In the genomic region with DNA sequence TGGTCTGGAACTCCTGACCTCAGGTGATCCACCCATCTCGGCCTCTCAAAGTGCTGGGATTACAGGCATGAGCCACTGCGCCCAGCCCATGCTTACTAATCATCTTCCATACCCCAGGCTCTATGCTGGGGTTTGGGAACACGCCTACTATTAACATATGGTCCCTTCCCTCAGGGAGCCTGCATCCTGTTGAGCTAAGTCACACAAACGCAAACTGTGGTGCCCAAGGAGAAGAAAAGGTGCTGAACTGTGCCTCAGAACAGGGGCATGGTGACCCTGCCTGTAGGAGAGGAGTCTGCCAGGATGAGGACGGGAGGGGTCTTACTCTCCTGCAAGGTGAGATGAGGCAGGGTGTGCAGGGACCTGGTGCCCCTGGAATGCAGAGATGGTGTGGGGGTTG, we compare ENCODE assay signal across 28 cellular contexts. TPM values are rescaled to one million over a fixed set of nuclear protein-coding genes. Genes with fewer than 3 reads are reported as not detected.
DNase-seq lines count a peak whose midpoint lies in the region; ATAC-seq and TF ChIP-seq lines count a peak whose summit lies in the region.
"Had no signal": no experiment of that assay in that cellular context is flagged by ENCODE, and none has a peak within 500 bp of the region (broad histone marks: within the 10 kb centered on the region; RNA-seq: fewer than 3 reads in every experiment).

No MANE protein-coding gene starts in this region.

- ATAC-seq in GM21360 (IDR thresholded peaks at IDR 0.05; ENCODE audit: unreplicated experiment): no peak
- ATAC-seq: left ventricle myocardium superior had no signal

- peaks cover 3% of the 10 kb centered on the region for H3K36me3 Mint-ChIP-seq in glutamatergic neuron (ENCODE audit: unreplicated experiment)

- peaks cover 13% of the 10 kb centered on the region for H3K4me1 Mint-ChIP-seq in glutamatergic neuron (ENCODE audit: low read depth, unreplicated experiment)

- no peak for DNase-seq in RWPE1 (ENCODE audit: low spot score)
- DNase-seq in glutamatergic neuron: no peak
- no peak for DNase-seq in LoVo (ENCODE audit: low spot score)
- DNase-seq in KG1 (lab: John Stamatoyannopoulos, UW): no peak
- DNase-seq: activated CD8-positive, alpha-beta memory T cell treated with anti-CD3 and anti-CD28 coated beads, Interleukin-2, amount 50 U/mL, for 4 hours; activated effector memory CD4-positive, alpha-beta T cell treated with Interleukin-2 at 50 U/mL for 16 hours; activated naive CD8-positive, alpha-beta T cell treated with anti-CD3 and anti-CD28 coated beads, Interleukin-2, amount 10 ng/mL, durations not matched to agents 7 days and 5 days; Caco-2; erythroblast; foreskin melanocyte; HFFc6; left ventricle myocardium superior; MG63; NCI-H1417; NCI-H2107; NCI-H524; nephron progenitor cell; stimulated activated CD8-positive, alpha-beta memory T cell treated with anti-CD3 and anti-CD28 coated beads, Interleukin-4, amount 100 ng/mL, for 48 hours; upper lobe of left lung had no signal

- CTCF ChIA-PET in RWPE1 (lab: Yijun Ruan, JAX): interaction anchor here (0.7 to 1.7 kb wide), 2 partner anchors 8 to 15 kb away, joined by 4 read pairs; no protein-coding TSS in a partner anchor

- H3K27me3 Mint-ChIP-seq in glutamatergic neuron (ENCODE audit: unreplicated experiment): peaks cover 9% of the 10 kb centered on the region
- H3K27me3 Mint-ChIP-seq: activated naive CD8-positive, alpha-beta T cell treated with anti-CD3 and anti-CD28 coated beads, Interleukin-2, amount 10 ng/mL, durations not matched to agents 7 days and 5 days had no signal

- POLR2A ChIA-PET in RWPE1 (lab: Yijun Ruan, JAX; ENCODE audit: low non-redundant PET): no interaction called here

- H3K4me3 Mint-ChIP-seq in glutamatergic neuron (ENCODE audit: unreplicated experiment): no peak overlapping the region
- H3K4me3 Mint-ChIP-seq: activated naive CD8-positive, alpha-beta T cell treated with anti-CD3 and anti-CD28 coated beads, Interleukin-2, amount 10 ng/mL, durations not matched to agents 7 days and 5 days; HFFc6; nephron progenitor cell had no signal

- H3K27ac ChIP-seq in 22Rv1 (0 out of 2 replicates have a peak overlapping the region, but pooled peaks have one; percentile 25), RWPE1 (peak overlapping the region; percentile 5; the same call in 1 of the 2 replicates)
- H3K27ac ChIP-seq: hepatocyte, SK-N-MC, upper lobe of left lung, VCaP had no signal

- peak overlapping the region; percentile 66 for H3K27ac Mint-ChIP-seq in glutamatergic neuron (ENCODE audit: unreplicated experiment)
- H3K27ac Mint-ChIP-seq: activated naive CD8-positive, alpha-beta T cell treated with anti-CD3 and anti-CD28 coated beads, Interleukin-2, amount 10 ng/mL, durations not matched to agents 7 days and 5 days; HFFc6; nephron progenitor cell had no signal

- peaks cover 13% of the 10 kb centered on the region for H3K9me3 Mint-ChIP-seq in glutamatergic neuron (ENCODE audit: unreplicated experiment)
- H3K9me3 Mint-ChIP-seq: HFFc6, nephron progenitor cell had no signal

- no peak for TF ChIP-seq CTCF in 22Rv1 (IDR thresholded peaks at IDR 0.05)
- no peak for TF ChIP-seq CTCF in RWPE1 (conservative IDR thresholded peaks at IDR 0.05; ENCODE audit: low read depth)
- no peak for TF ChIP-seq CTCF in glutamatergic neuron (IDR thresholded peaks at IDR 0.05; ENCODE audit: partially characterized antibody, unreplicated experiment)

RNA-seq across cellular contexts. Expression of gene MICOS13, which starts 5.6 kb away (rescaled TPM):
- 22.8 TPM for total RNA-seq in glutamatergic neuron (ENCODE audit: unreplicated experiment)

RNA-seq across cellular contexts. Expression of gene HSD11B1L, which starts 6.1 kb away (rescaled TPM):
- total RNA-seq in glutamatergic neuron (ENCODE audit: unreplicated experiment): 64.4 TPM

RNA-seq across cellular contexts. Expression of gene RPL36, which starts 15.4 kb away (rescaled TPM):
- total RNA-seq in glutamatergic neuron (ENCODE audit: unreplicated experiment): 514 TPM

RNA-seq across cellular contexts. Expression of gene LONP1, which starts 45.2 kb away (rescaled TPM):
- 98.5 TPM for total RNA-seq in glutamatergic neuron (ENCODE audit: unreplicated experiment)

RNA-seq across cellular contexts. Expression of gene CATSPERD, which starts 45.7 kb away (rescaled TPM):
- not detected for total RNA-seq in glutamatergic neuron (ENCODE audit: unreplicated experiment)
- total RNA-seq: activated naive CD8-positive, alpha-beta T cell treated with anti-CD3 and anti-CD28 coated beads, Interleukin-2, amount 10 ng/mL, durations not matched to agents 7 days and 5 days; Caco-2; Daoy; hepatocyte; HFFc6; left ventricle myocardium superior; mononuclear cell; posterior vena cava; T-helper 2 cell treated with Interferon-gamma antibody and Interleukin-4, amounts not matched to agents 100 ng/mL and 5 ng/mL, for 36 hours had no signal
